In the genomic region with DNA sequence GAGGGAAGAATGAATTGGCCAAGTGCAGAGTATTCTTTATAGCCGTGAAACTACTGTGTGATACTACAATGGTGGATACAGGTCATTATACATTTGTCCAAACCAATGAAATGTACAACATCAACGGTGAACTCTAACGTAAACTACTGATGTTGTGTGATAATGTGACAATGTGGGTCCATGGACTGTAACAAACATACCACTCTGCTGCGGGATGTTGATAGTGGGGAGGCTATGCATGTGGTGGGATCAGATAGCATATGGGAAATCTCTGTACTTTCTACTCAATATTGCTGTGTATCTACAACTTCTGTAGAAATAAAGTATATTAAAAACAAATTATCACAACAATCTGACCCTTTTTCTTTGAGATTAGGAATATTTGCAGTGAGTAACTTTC, we compare ENCODE assay signal across 14 cellular contexts.
DNase-seq lines count a peak whose midpoint lies in the region; FAIRE-seq and TF ChIP-seq lines count a peak whose summit lies in the region.
"Had no signal": no experiment of that assay in that cellular context is flagged by ENCODE, and none has a peak within 500 bp of the region (broad histone marks: within the 10 kb centered on the region; RNA-seq: fewer than 3 reads in every experiment).

No MANE protein-coding gene starts in this region.

- DNase-seq in GM12892 (ENCODE audit: insufficient read length) (no peak), GM19239 (ENCODE audit: insufficient read length, low spot score) (no peak), erythroblast (lab: John Stamatoyannopoulos, UW) (peak; percentile 0 to 29), activated gamma-delta T cell treated with Interleukin-2 at 50 U/mL for 16 hours (no peak), cerebellum (ENCODE audit: low spot score) (no peak)
- DNase-seq: AML-193; Caco-2; Calu3; CD4-positive, alpha-beta T cell; CD8-positive, alpha-beta T cell; DMS79 treated with DMSO at 0.1 percent for 48 hours; GF-D8 had no signal

- FAIRE-seq in GM12892 (lab: Jason Lieb, UNC) (peak; percentile 67), GM19239 (lab: Jason Lieb, UNC) (peak; percentile 89)
- FAIRE-seq: D721Med, G401.6 had no signal

- TF ChIP-seq POLR2A in GM12892 (IDR thresholded peaks at IDR 0.05; ENCODE audit: low read depth, low read length) (no peak), erythroblast (IDR thresholded peaks at IDR 0.05; ENCODE audit: low read length) (no peak)

Comparison
In these comparisons a context has a peak if more than half of its experiments do, and no peak if none do; other contexts are left out.
1. DNase-seq: peak in erythroblast (2 of 2); none in GM12892 (single experiment), GM19239 (single experiment), activated gamma-delta T cell treated with Interleukin-2 at 50 U/mL for 16 hours (single experiment) and cerebellum (single experiment).